In the genomic region with DNA sequence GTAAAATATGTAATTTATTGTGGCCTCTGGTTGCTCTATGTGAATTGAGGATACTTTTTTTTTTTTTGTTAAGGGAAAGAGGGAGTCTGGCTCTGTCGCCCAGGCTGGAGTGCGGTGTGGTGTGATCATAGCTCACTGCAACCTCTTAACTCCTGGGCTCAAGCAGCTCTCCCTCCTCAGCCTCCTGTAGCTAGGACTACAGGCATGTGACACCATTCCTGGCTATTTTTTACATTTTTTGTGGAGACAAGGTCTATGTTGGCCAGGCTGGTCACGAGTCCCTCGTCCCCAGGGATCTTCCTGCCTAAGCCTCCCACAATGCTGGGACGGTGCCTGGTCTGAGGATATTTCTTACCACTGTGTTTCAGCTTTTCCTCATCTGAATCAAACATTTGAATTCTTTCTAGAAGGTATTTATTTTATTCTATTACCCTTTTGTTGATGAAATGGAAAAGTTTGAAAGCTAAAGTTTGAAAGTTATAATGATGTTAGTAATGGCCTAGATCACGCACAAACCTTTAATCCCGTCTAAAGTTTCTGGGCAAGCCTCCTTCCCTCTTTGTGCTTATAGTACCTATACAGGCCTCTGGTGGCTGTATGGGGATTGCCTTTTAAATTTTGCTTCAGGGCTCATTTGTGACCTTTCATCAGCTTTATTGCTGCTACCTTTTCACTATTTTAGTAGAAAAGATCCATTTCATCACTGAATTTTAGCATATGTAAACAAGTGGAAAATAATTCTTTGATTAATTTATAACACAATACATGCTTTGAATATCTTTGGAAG, we compare ENCODE assay signal across 8 cellular contexts. TPM values are rescaled to one million over a fixed set of nuclear protein-coding genes. Genes with fewer than 3 reads are reported as not detected.
DNase-seq lines count a peak whose midpoint lies in the region; FAIRE-seq lines count a peak whose summit lies in the region.

No MANE protein-coding gene starts in this region.

- peak overlapping the region; percentile 53 to 77 for H3K27ac ChIP-seq in small intestine (ENCODE audit: low read depth in 1 of 2, low read length in 1 of 2)

- no peaks in the 10 kb centered on the region for H3K36me3 ChIP-seq in small intestine (ENCODE audit: control insufficient read depth in 2 of 2, insufficient read depth in 2 of 2, low read length in 2 of 2)

- whole genome bisulfite sequencing in small intestine, 3 donors: 9 to 23% (median 23%) methylated on average over 7 of the region's 7 CpGs

- peaks cover 42% of the 10 kb centered on the region for H3K4me1 Mint-ChIP-seq in activated CD4-positive, alpha-beta T cell treated with anti-CD3 and anti-CD28 coated beads, Interleukin-2, amount 10 ng/mL, durations not matched to agents 24 days and 14 days

- in situ Hi-C loops in T47D (cut with HindIII; ENCODE audit: low pct_unique_long_range_greater_than_20kb, low sequenced_read_pairs): no loop called here

- H3K27me3 Mint-ChIP-seq in activated CD4-positive, alpha-beta T cell treated with anti-CD3 and anti-CD28 coated beads, Interleukin-2, amount 10 ng/mL, durations not matched to agents 24 days and 14 days: no peaks in the 10 kb centered on the region

- H3K27ac Mint-ChIP-seq in activated CD4-positive, alpha-beta T cell treated with anti-CD3 and anti-CD28 coated beads, Interleukin-2, amount 10 ng/mL, durations not matched to agents 24 days and 14 days: peak overlapping the region; percentile 80

- peaks cover 0 to 5% of the 10 kb centered on the region in 2 donors for H3K4me1 ChIP-seq in small intestine (ENCODE audit: control insufficient read depth in 2 of 2, insufficient read depth in 1 of 2, low read depth in 1 of 2, low read length in 1 of 2)

- H3K4me3 Mint-ChIP-seq in activated CD4-positive, alpha-beta T cell treated with anti-CD3 and anti-CD28 coated beads, Interleukin-2, amount 10 ng/mL, durations not matched to agents 24 days and 14 days: peak overlapping the region; percentile 99

- intact Hi-C loops in activated CD4-positive, alpha-beta T cell treated with anti-CD3 and anti-CD28 coated beads, Interleukin-2, amount 10 ng/mL, durations not matched to agents 24 days and 14 days (cut with micrococcal nuclease): no loop called here

- peaks cover 24% of the 10 kb centered on the region for H3K36me3 Mint-ChIP-seq in activated CD4-positive, alpha-beta T cell treated with anti-CD3 and anti-CD28 coated beads, Interleukin-2, amount 10 ng/mL, durations not matched to agents 24 days and 14 days (ENCODE audit: low read depth)

- H3K9me3 Mint-ChIP-seq in activated CD4-positive, alpha-beta T cell treated with anti-CD3 and anti-CD28 coated beads, Interleukin-2, amount 10 ng/mL, durations not matched to agents 24 days and 14 days: no peaks in the 10 kb centered on the region

- FAIRE-seq in small intestine (lab: Jason Lieb, UNC): no peak

- no peaks in the 10 kb centered on the region for H3K9me3 ChIP-seq in small intestine (ENCODE audit: control insufficient read depth, low read depth)

- no peak for DNase-seq in activated CD4-positive, alpha-beta T cell treated with anti-CD3 and anti-CD28 coated beads, Interleukin-2, amount 10 ng/mL, durations not matched to agents 24 days and 14 days
- no peak for DNase-seq in activated CD4-positive, alpha-beta T cell treated with anti-CD3 and anti-CD28 coated beads, Interleukin-2, amount 50 U/mL, for 48 hours
- peak; percentile 69 for DNase-seq in NCI-H69 (lab: John Stamatoyannopoulos, UW)
- peak; percentile 5 to 31 for DNase-seq in T47D (ENCODE audit: low read depth in 1 of 2, low spot score in 1 of 2)
- DNase-seq in iris pigment epithelial cell (ENCODE audit: low read depth): peak; percentile 61
- peak; percentile 49 for DNase-seq in small intestine
- no peak for DNase-seq in stimulated activated CD4-positive, alpha-beta T cell treated with anti-CD3 and anti-CD28 coated beads, Interleukin-4, amount 100 ng/mL, for 4 hours
- no peak for DNase-seq in stimulated activated CD4-positive, alpha-beta T cell treated with anti-CD3 and anti-CD28 coated beads, Interleukin-4, amount 100 ng/mL, for 24 hours

- no peaks in the 10 kb centered on the region for H3K27me3 ChIP-seq in small intestine (ENCODE audit: control insufficient read depth in 2 of 2, insufficient read depth in 2 of 2, low read length in 2 of 2)

- peak overlapping the region in 1 of 2 donors; percentile 93 for H3K4me3 ChIP-seq in small intestine (ENCODE audit: low read depth in 1 of 2, low read length in 2 of 2)

RNA-seq across cellular contexts. Expression of a gene that starts 2.0 kb away (rescaled TPM):
- 70.7 and 72.8 TPM in 2 replicates for total RNA-seq in activated CD4-positive, alpha-beta T cell treated with anti-CD3 and anti-CD28 coated beads, Interleukin-2, amount 10 ng/mL, durations not matched to agents 24 days and 14 days
- polyA plus RNA-seq in small intestine: 10 to 100 TPM; 41.9 to 58.4 (median 49.0) TPM

RNA-seq across cellular contexts. Expression of a gene that starts 28.5 kb away (rescaled TPM):
- total RNA-seq in activated CD4-positive, alpha-beta T cell treated with anti-CD3 and anti-CD28 coated beads, Interleukin-2, amount 10 ng/mL, durations not matched to agents 24 days and 14 days: 1.0 and 1.2 TPM in 2 replicates
- polyA plus RNA-seq in small intestine: 10 to 100 TPM in 1 of 3 donors, 1 to 10 TPM in 2; 1.7 to 38.2 (median 6.2) TPM

Comparison
In these comparisons a context has a peak if more than half of its experiments do, and no peak if none do; other contexts are left out.
1. DNase-seq: peak in NCI-H69 (single experiment), T47D (2 of 2), iris pigment epithelial cell (single experiment) and small intestine (single experiment); none in activated CD4-positive, alpha-beta T cell treated with anti-CD3 and anti-CD28 coated beads, Interleukin-2, amount 10 ng/mL, durations not matched to agents 24 days and 14 days (single experiment), activated CD4-positive, alpha-beta T cell treated with anti-CD3 and anti-CD28 coated beads, Interleukin-2, amount 50 U/mL, for 48 hours (0 of 2), stimulated activated CD4-positive, alpha-beta T cell treated with anti-CD3 and anti-CD28 coated beads, Interleukin-4, amount 100 ng/mL, for 4 hours (0 of 2) and stimulated activated CD4-positive, alpha-beta T cell treated with anti-CD3 and anti-CD28 coated beads, Interleukin-4, amount 100 ng/mL, for 24 hours (single experiment).